ENCODE assay signal across 22 cellular contexts in the genomic region with DNA sequence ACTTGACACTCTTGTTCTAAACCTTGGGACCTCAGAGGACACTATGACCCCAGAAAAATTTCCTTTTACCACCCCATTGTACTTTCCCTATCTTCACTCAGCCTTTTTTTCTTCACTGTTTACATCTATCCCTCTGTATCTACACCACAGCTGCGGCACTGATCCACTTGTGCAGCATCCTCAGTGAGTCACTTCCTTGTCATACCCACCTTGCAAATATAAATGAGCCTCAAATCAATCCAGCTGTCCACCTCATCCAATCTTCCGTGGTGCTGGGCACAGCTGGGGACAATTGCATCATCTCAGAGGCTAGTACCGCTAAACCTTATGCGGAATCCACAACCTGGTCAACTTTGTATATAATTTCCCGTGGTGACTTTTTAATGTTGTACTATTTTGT.
DNase-seq lines count a peak whose midpoint lies in the region; ATAC-seq, FAIRE-seq and TF ChIP-seq lines count a peak whose summit lies in the region.
"Had no signal": no experiment of that assay in that cellular context is flagged by ENCODE, and none has a peak within 500 bp of the region (broad histone marks: within the 10 kb centered on the region; RNA-seq: fewer than 3 reads in every experiment).

No MANE protein-coding gene starts in this region.

- ATAC-seq in GM21526 (IDR thresholded peaks at IDR 0.05; ENCODE audit: low FRiP score, unreplicated experiment) (no peak), GM21825 (IDR thresholded peaks at IDR 0.05; ENCODE audit: unreplicated experiment) (no peak)
- ATAC-seq: HepG2 had no signal

- H3K79me2 ChIP-seq in H1 (ENCODE audit: control insufficient read depth in 1 of 2, insufficient read depth in 2 of 2, low read length in 2 of 2): no peaks in the 10 kb centered on the region

- 78% methylated on average over 5 of the region's 5 CpGs; no CpG with 5 or more reads in 1 of the 2 experiments for WGBS in H1 (ENCODE audit: extremely low coverage in 1 of 2, insufficient coverage in 1 of 2, insufficient read length in 1 of 2, insufficient replicate concordance in 2 of 2, low coverage in 1 of 2, low lambda C conversion rate in 2 of 2, missing lambda C conversion rate in 1 of 2), 2 experiments

- no peak for TF ChIP-seq EP300 in H1 (IDR thresholded peaks at IDR 0.05; ENCODE audit: borderline replicate concordance in 1 of 2, low read depth in 2 of 2, low read length in 2 of 2)

- TF ChIP-seq CTCF in H1 (IDR thresholded peaks at IDR 0.05; ENCODE audit: control extremely low read depth in 1 of 3, insufficient read depth in 1 of 3, low read depth in 1 of 3, low read length in 3 of 3): no peak

- peak; percentile 62 for DNase-seq in DMS53 treated with DMSO at 0.1 percent for 48 hours (lab: John Stamatoyannopoulos, UW; ENCODE audit: unreplicated experiment)
- DNase-seq in HT1080 (ENCODE audit: low read depth): peak; percentile 68
- no peak for DNase-seq in H1 (ENCODE audit: low read depth in 1 of 2, low spot score in 2 of 2)
- DNase-seq in urothelium cell line (ENCODE audit: low spot score): peak; percentile 23
- no peak for DNase-seq in NCI-H2107 treated with DMSO at 0.1 percent for 48 hours (lab: John Stamatoyannopoulos, UW; ENCODE audit: unreplicated experiment)
- DNase-seq: ACHN; BE2C; C1 segment of cervical spinal cord; CD4-positive, CD25-positive, alpha-beta regulatory T cell; CD8-positive, alpha-beta memory T cell; COR-L47; DMS 273 treated with DMSO at 0.1 percent for 48 hours; DMS79; GOT3; H9; KBM-7 had no signal

- H4K20me1 ChIP-seq in H1 (replicated peaks in 1 of 2; ENCODE audit: control insufficient read depth in 1 of 2, insufficient read depth in 2 of 2, low read length in 2 of 2): no peaks in the 10 kb centered on the region

- no peak overlapping the region for H3K18ac ChIP-seq in H1 (ENCODE audit: extremely low read depth, low read length)

- POLR2A ChIA-PET in H1 (lab: Charles Lee; ENCODE audit: partially characterized antibody): no interaction called here

- H2BK20ac ChIP-seq in H1 (ENCODE audit: low read length): no peak overlapping the region

- H3K27me3 ChIP-seq in H1 (replicated peaks in 1 of 4; ENCODE audit: control insufficient read depth in 3 of 4, extremely low read depth in 1 of 4, insufficient read depth in 3 of 4, low read length in 3 of 4): no peaks in the 10 kb centered on the region
- H3K27me3 ChIP-seq: BE2C had no signal

- no peak overlapping the region for H2BK5ac ChIP-seq in H1 (ENCODE audit: low read depth, low read length)

- no peak overlapping the region for H2BK120ac ChIP-seq in H1 (replicated peaks; ENCODE audit: low read depth, low read length)

- no peak overlapping the region for H3K4me2 ChIP-seq in H1 (ENCODE audit: insufficient read depth in 1 of 2, low read depth in 2 of 2, low read length in 2 of 2)

- no peak for TF ChIP-seq RAD21 in H1 (IDR thresholded peaks at IDR 0.05 in 1 of 2, conservative IDR thresholded peaks at IDR 0.05 in 1 of 2; ENCODE audit: low read depth in 2 of 2, low read length in 2 of 2)

- no peak for FAIRE-seq in H1 (lab: Jason Lieb, UNC)
- FAIRE-seq in urothelium cell line (lab: Jason Lieb, UNC): no peak
- FAIRE-seq: A204.1, G401.6, GM12891, HepG2 had no signal

- H3K9ac ChIP-seq in H1 (replicated peaks in 1 of 4; ENCODE audit: extremely low read depth in 1 of 4, low read depth in 3 of 4, low read length in 3 of 4): no peak overlapping the region

- no peak overlapping the region for H4K5ac ChIP-seq in H1 (ENCODE audit: insufficient read length, low read depth, low read length)

- H2AK5ac ChIP-seq in H1 (ENCODE audit: low read depth, low read length): 0 out of 2 replicates have a peak overlapping the region, but pooled peaks have one; percentile 53

- no peak overlapping the region for H3K23ac ChIP-seq in H1 (ENCODE audit: insufficient read length)

- H3K4me1 ChIP-seq in H1 (replicated peaks in 1 of 4; ENCODE audit: control insufficient read depth in 3 of 4, insufficient read depth in 4 of 4, low read length in 3 of 4): no peaks in the 10 kb centered on the region
- H3K4me1 ChIP-seq: BE2C had no signal

- no peaks in the 10 kb centered on the region for H3K79me1 ChIP-seq in H1 (ENCODE audit: low read depth, low read length)

- H4K8ac ChIP-seq in H1 (ENCODE audit: extremely low read depth, insufficient read depth, low read length): no peak overlapping the region

- H3K14ac ChIP-seq in H1 (ENCODE audit: insufficient read length): no peak overlapping the region

- no peak overlapping the region for H3K27ac ChIP-seq in H1 (ENCODE audit: low read depth, low read length)

- H2BK15ac ChIP-seq in H1 (ENCODE audit: low read length): no peak overlapping the region

- TF ChIP-seq POLR2A in H1 (IDR thresholded peaks at IDR 0.05; ENCODE audit: control extremely low read depth in 1 of 2, low read depth in 2 of 2, low read length in 2 of 2): no peak

- no peak overlapping the region for H4K91ac ChIP-seq in H1 (replicated peaks; ENCODE audit: insufficient read length, low read length)

- peaks cover 0 to 4% of the 10 kb centered on the region in 2 experiments; a peak in 1 of 4 replicates for H3K9me3 ChIP-seq in H1 (ENCODE audit: insufficient read depth in 2 of 2, low read depth in 1 of 2, low read length in 1 of 2)
- H3K9me3 ChIP-seq: BE2C had no signal

- CTCF ChIA-PET in H1 (lab: Charles Lee; ENCODE audit: partially characterized antibody): interaction anchor here (1.0 kb wide), 1 partner anchor 15 kb away, joined by 3 read pairs; no protein-coding TSS in a partner anchor

- no peak overlapping the region for H3K4me3 ChIP-seq in H1 (ENCODE audit: extremely low read depth in 1 of 4, insufficient read depth in 2 of 4, low read depth in 3 of 4, low read length in 4 of 4)

- no peaks in the 10 kb centered on the region for H3K36me3 ChIP-seq in H1 (ENCODE audit: control insufficient read depth in 2 of 4, insufficient read depth in 4 of 4, low read length in 3 of 4)
- H3K36me3 ChIP-seq: BE2C had no signal

- no peak overlapping the region for H3K56ac ChIP-seq in H1 (replicated peaks; ENCODE audit: insufficient read length, low read depth, low read length)

- H2BK12ac ChIP-seq in H1 (ENCODE audit: low read depth, low read length): no peak overlapping the region

- H3K4ac ChIP-seq in H1 (replicated peaks; ENCODE audit: insufficient read length, low read depth, low read length): no peak overlapping the region

- no peaks in the 10 kb centered on the region for H3K23me2 ChIP-seq in H1 (ENCODE audit: low read depth, low read length)

- no peak overlapping the region for H2AFZ ChIP-seq in H1 (ENCODE audit: low read length)

TF ChIP-seq in H1, 55 proteins besides CTCF, POLR2A, EP300 and RAD21 (continues in another document):
- TF ChIP-seq EZH2 (IDR thresholded peaks at IDR 0.05; ENCODE audit: low read depth, low read length, severe bottlenecking) (no peak), CHD2 (IDR thresholded peaks at IDR 0.05; ENCODE audit: low read length) (no peak), PHF8 (conservative IDR thresholded peaks at IDR 0.05; ENCODE audit: low read depth, low read length) (no peak), MAFK (IDR thresholded peaks at IDR 0.05; ENCODE audit: low read depth, low read length) (no peak)
- TF ChIP-seq, protein P1, sequence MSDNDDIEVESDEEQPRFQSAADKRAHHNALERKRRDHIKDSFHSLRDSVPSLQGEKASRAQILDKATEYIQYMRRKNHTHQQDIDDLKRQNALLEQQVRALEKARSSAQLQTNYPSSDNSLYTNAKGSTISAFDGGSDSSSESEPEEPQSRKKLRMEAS (IDR thresholded peaks at IDR 0.05): no peak

Comparison
In these comparisons a context has a peak if more than half of its experiments do, and no peak if none do; other contexts are left out.
1. DNase-seq: peak in DMS53 treated with DMSO at 0.1 percent for 48 hours (single experiment), HT1080 (single experiment) and urothelium cell line (single experiment); none in H1 (0 of 2) and NCI-H2107 treated with DMSO at 0.1 percent for 48 hours (single experiment).